1 cellular context compared by ENCODE assay signal in genomic region chr3:194749631-194750271, GRCh38.
TF ChIP-seq lines count a peak whose summit lies in the region.

No MANE protein-coding gene starts in this region.

TF ChIP-seq in HepG2, 621 proteins besides CTCF, POLR2A, EP300 and RAD21 (continued from another document and continues in another):
- TF ChIP-seq ZNF280B (CRISPR knock-in tag; IDR thresholded peaks at IDR 0.05; ENCODE audit: borderline replicate concordance) (peak; percentile 80; the same call in 1 of the 2 replicates), ZNF253 (CRISPR knock-in tag; IDR thresholded peaks at IDR 0.05; ENCODE audit: borderline replicate concordance) (0 out of 2 replicates have a peak, but pooled peaks have one; percentile 52), ZNF576 (CRISPR knock-in tag; IDR thresholded peaks at IDR 0.05) (no peak), ZNF235 (CRISPR knock-in tag; IDR thresholded peaks at IDR 0.05; ENCODE audit: borderline replicate concordance) (no peak), RAD51 (IDR thresholded peaks at IDR 0.05; ENCODE audit: borderline replicate concordance) (no peak), ZMYM3 (CRISPR knock-in tag; IDR thresholded peaks at IDR 0.05) (peak; percentile 57), ZNF101 (CRISPR knock-in tag; IDR thresholded peaks at IDR 0.05; ENCODE audit: borderline replicate concordance, low read depth) (no peak), ZNF558 (CRISPR knock-in tag; IDR thresholded peaks at IDR 0.05; ENCODE audit: borderline replicate concordance) (no peak), CENPT (CRISPR knock-in tag; IDR thresholded peaks at IDR 0.05; ENCODE audit: low read depth) (no peak), SMARCC2 (IDR thresholded peaks at IDR 0.05) (no peak), ZNF781 (CRISPR knock-in tag; IDR thresholded peaks at IDR 0.05; ENCODE audit: borderline replicate concordance, not compliant biosample characterization) (no peak), SIN3A (IDR thresholded peaks at IDR 0.05; ENCODE audit: borderline replicate concordance, low read depth, low read length) (peak; percentile 89; the same call in 1 of the 2 replicates), NCOA5 (CRISPR knock-in tag; IDR thresholded peaks at IDR 0.05) (no peak), KLF16 (CRISPR knock-in tag; IDR thresholded peaks at IDR 0.05) (peak in 1 of 2 experiments; percentile 62; a peak in 1 of 4 replicates), ZSCAN29 (CRISPR knock-in tag; conservative IDR thresholded peaks at IDR 0.05) (0 out of 2 replicates have a peak, but pooled peaks have one; percentile 71), FOXO1 (CRISPR knock-in tag; IDR thresholded peaks at IDR 0.05) (peak; percentile 98), FOXP4 (CRISPR knock-in tag; IDR thresholded peaks at IDR 0.05) (peak; percentile 96), ZXDC (CRISPR knock-in tag; IDR thresholded peaks at IDR 0.05) (no peak), HMGA1 (CRISPR knock-in tag; conservative IDR thresholded peaks at IDR 0.05) (no peak), ASH2L (IDR thresholded peaks at IDR 0.05; ENCODE audit: insufficient read length, low read depth, low read length) (no peak), ZNF142 (CRISPR knock-in tag; IDR thresholded peaks at IDR 0.05) (no peak), SNAI1 (CRISPR knock-in tag; IDR thresholded peaks at IDR 0.05; ENCODE audit: borderline replicate concordance) (no peak), ZBTB33 (CRISPR knock-in tag; IDR thresholded peaks at IDR 0.05) (peak; percentile 54; the same call in 1 of the 2 replicates), NFE2L2 (IDR thresholded peaks at IDR 0.05; ENCODE audit: low read length) (no peak), ZNF280D (CRISPR knock-in tag; IDR thresholded peaks at IDR 0.05) (0 out of 2 replicates have a peak, but pooled peaks have one; percentile 70), ZNF274 (CRISPR knock-in tag; IDR thresholded peaks at IDR 0.05) (peak; percentile 40; the same call in 1 of the 2 replicates), ZNF773 (CRISPR knock-in tag; IDR thresholded peaks at IDR 0.05; ENCODE audit: borderline replicate concordance) (no peak), ZNF124 (CRISPR knock-in tag; IDR thresholded peaks at IDR 0.05) (no peak), ZNF20 (CRISPR knock-in tag; IDR thresholded peaks at IDR 0.05) (no peak), UBTF (CRISPR knock-in tag; IDR thresholded peaks at IDR 0.05) (peak; percentile 76), ZNF33B (CRISPR knock-in tag; IDR thresholded peaks at IDR 0.05) (no peak), ZNF800 (CRISPR knock-in tag; IDR thresholded peaks at IDR 0.05) (no peak)
